In the genomic region with DNA sequence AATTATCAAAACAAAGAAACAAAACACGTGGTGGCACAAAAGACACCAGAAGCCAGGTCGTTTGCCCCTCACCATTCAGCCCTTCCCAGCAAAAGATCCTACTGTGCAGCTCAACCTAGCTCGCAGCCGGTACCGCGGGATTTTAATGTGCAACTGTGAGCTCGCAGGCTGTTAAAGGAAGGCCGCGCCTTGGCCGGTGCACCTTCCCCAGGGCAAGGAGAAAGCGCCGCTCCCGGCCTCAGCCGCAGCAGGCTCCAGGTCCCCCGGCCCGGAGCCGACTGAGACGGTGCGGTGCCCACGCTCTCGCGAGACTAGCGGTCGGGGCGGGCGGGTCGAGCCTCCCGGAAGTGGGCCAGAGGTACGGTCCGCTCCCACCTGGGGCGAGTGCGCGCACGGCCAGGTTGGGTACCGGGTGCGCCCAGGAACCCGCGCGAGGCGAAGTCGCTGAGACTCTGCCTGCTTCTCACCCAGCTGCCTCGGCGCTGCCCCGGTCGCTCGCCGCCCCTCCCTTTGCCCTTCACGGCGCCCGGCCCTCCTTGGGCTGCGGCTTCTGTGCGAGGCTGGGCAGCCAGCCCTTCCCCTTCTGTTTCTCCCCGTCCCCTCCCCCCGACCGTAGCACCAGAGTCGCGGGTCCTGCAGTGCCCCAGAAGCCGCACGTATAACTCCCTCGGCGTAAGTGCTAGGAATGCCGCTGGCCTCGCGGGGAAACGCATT, we compare ENCODE assay signal across 1 cellular context.
TF ChIP-seq lines count a peak whose summit lies in the region.

TSS of gene AGL (plus strand) at position 618 of the 714 bp plus-strand sequence. CDS start 682 bp downstream, outside the sequence.

TF ChIP-seq in HepG2, 621 proteins besides CTCF, POLR2A, EP300 and RAD21 (continued from another document and continues in another):
- TF ChIP-seq, protein P1, sequence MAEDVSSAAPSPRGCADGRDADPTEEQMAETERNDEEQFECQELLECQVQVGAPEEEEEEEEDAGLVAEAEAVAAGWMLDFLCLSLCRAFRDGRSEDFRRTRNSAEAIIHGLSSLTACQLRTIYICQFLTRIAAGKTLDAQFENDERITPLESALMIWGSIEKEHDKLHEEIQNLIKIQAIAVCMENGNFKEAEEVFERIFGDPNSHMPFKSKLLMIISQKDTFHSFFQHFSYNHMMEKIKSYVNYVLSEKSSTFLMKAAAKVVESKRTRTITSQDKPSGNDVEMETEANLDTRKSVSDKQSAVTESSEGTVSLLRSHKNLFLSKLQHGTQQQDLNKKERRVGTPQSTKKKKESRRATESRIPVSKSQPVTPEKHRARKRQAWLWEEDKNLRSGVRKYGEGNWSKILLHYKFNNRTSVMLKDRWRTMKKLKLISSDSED (CRISPR knock-in tag; IDR thresholded peaks at IDR 0.05), result no peak
- TF ChIP-seq ZNF343 (CRISPR knock-in tag; IDR thresholded peaks at IDR 0.05), result no peak
- TF ChIP-seq MAFF (IDR thresholded peaks at IDR 0.05; ENCODE audit: low read depth, low read length), result no peak
- peak; percentile 71; the same call in 1 of the 2 replicates for TF ChIP-seq ZNF792 (CRISPR knock-in tag; IDR thresholded peaks at IDR 0.05)
- peak; percentile 97 for TF ChIP-seq POGZ (CRISPR knock-in tag; IDR thresholded peaks at IDR 0.05)
- TF ChIP-seq, protein P2, sequence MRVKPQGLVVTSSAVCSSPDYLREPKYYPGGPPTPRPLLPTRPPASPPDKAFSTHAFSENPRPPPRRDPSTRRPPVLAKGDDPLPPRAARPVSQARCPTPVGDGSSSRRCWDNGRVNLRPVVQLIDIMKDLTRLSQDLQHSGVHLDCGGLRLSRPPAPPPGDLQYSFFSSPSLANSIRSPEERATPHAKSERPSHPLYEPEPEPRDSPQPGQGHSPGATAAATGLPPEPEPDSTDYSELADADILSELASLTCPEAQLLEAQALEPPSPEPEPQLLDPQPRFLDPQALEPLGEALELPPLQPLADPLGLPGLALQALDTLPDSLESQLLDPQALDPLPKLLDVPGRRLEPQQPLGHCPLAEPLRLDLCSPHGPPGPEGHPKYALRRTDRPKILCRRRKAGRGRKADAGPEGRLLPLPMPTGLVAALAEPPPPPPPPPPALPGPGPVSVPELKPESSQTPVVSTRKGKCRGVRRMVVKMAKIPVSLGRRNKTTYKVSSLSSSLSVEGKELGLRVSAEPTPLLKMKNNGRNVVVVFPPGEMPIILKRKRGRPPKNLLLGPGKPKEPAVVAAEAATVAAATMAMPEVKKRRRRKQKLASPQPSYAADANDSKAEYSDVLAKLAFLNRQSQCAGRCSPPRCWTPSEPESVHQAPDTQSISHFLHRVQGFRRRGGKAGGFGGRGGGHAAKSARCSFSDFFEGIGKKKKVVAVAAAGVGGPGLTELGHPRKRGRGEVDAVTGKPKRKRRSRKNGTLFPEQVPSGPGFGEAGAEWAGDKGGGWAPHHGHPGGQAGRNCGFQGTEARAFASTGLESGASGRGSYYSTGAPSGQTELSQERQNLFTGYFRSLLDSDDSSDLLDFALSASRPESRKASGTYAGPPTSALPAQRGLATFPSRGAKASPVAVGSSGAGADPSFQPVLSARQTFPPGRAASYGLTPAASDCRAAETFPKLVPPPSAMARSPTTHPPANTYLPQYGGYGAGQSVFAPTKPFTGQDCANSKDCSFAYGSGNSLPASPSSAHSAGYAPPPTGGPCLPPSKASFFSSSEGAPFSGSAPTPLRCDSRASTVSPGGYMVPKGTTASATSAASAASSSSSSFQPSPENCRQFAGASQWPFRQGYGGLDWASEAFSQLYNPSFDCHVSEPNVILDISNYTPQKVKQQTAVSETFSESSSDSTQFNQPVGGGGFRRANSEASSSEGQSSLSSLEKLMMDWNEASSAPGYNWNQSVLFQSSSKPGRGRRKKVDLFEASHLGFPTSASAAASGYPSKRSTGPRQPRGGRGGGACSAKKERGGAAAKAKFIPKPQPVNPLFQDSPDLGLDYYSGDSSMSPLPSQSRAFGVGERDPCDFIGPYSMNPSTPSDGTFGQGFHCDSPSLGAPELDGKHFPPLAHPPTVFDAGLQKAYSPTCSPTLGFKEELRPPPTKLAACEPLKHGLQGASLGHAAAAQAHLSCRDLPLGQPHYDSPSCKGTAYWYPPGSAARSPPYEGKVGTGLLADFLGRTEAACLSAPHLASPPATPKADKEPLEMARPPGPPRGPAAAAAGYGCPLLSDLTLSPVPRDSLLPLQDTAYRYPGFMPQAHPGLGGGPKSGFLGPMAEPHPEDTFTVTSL (CRISPR knock-in tag; IDR thresholded peaks at IDR 0.05; ENCODE audit: borderline replicate concordance), result no peak
- TF ChIP-seq, protein P3, sequence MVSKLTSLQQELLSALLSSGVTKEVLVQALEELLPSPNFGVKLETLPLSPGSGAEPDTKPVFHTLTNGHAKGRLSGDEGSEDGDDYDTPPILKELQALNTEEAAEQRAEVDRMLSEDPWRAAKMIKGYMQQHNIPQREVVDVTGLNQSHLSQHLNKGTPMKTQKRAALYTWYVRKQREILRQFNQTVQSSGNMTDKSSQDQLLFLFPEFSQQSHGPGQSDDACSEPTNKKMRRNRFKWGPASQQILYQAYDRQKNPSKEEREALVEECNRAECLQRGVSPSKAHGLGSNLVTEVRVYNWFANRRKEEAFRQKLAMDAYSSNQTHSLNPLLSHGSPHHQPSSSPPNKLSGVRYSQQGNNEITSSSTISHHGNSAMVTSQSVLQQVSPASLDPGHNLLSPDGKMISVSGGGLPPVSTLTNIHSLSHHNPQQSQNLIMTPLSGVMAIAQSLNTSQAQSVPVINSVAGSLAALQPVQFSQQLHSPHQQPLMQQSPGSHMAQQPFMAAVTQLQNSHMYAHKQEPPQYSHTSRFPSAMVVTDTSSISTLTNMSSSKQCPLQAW (CRISPR knock-in tag; IDR thresholded peaks at IDR 0.05), result no peak; the same call in 1 of the 2 replicates
- 0 out of 2 replicates have a peak, but pooled peaks have one; percentile 50 for TF ChIP-seq TMF1 (CRISPR knock-in tag; IDR thresholded peaks at IDR 0.05; ENCODE audit: low read depth)
- TF ChIP-seq ZNF383 (CRISPR knock-in tag; IDR thresholded peaks at IDR 0.05; ENCODE audit: borderline replicate concordance), result no peak
- no peak for TF ChIP-seq BATF2 (CRISPR knock-in tag; IDR thresholded peaks at IDR 0.05)
- no peak for TF ChIP-seq PCBP1 (IDR thresholded peaks at IDR 0.05; ENCODE audit: borderline replicate concordance, low read depth, low read length)
- no peak; the same call in 1 of the 2 replicates for TF ChIP-seq ZNF710 (CRISPR knock-in tag; IDR thresholded peaks at IDR 0.05; ENCODE audit: borderline replicate concordance)
- TF ChIP-seq PREB (CRISPR knock-in tag; IDR thresholded peaks at IDR 0.05), result no peak
- peak; percentile 61 for TF ChIP-seq YY1 (IDR thresholded peaks at IDR 0.05; ENCODE audit: insufficient read depth, insufficient replicate concordance, low read depth, low read length)
- TF ChIP-seq ZMAT3 (CRISPR knock-in tag; conservative IDR thresholded peaks at IDR 0.05), result peak; percentile 93
- peak; percentile 72; the same call in 1 of the 2 replicates for TF ChIP-seq GMEB1 (CRISPR knock-in tag; IDR thresholded peaks at IDR 0.05; ENCODE audit: borderline replicate concordance)
- peak; percentile 74; the same call in 1 of the 2 replicates for TF ChIP-seq ZSCAN12 (CRISPR knock-in tag; IDR thresholded peaks at IDR 0.05)
- peak; percentile 71 for TF ChIP-seq E2F1 (CRISPR knock-in tag; IDR thresholded peaks at IDR 0.05)
- TF ChIP-seq ZBTB7A (CRISPR knock-in tag; IDR thresholded peaks at IDR 0.05), result peak; percentile 33; the same call in 1 of the 2 replicates
- peak; percentile 92 for TF ChIP-seq ZNF547 (CRISPR knock-in tag; IDR thresholded peaks at IDR 0.05)
- TF ChIP-seq ZNF431 (CRISPR knock-in tag; IDR thresholded peaks at IDR 0.05; ENCODE audit: borderline replicate concordance, low read depth), result peak; percentile 58; the same call in 1 of the 2 replicates
- TF ChIP-seq NFRKB (IDR thresholded peaks at IDR 0.05), result no peak
- TF ChIP-seq MED1 (CRISPR knock-in tag; IDR thresholded peaks at IDR 0.05), result peak; percentile 67
- no peak for TF ChIP-seq ZNF354B (CRISPR knock-in tag; IDR thresholded peaks at IDR 0.05)
- no peak for TF ChIP-seq ZNF432 (CRISPR knock-in tag; IDR thresholded peaks at IDR 0.05; ENCODE audit: borderline replicate concordance)
- TF ChIP-seq ZNF580 (CRISPR knock-in tag; IDR thresholded peaks at IDR 0.05; ENCODE audit: borderline replicate concordance, low read depth), result 0 out of 2 replicates have a peak, but pooled peaks have one; percentile 86
- peak; percentile 29; the same call in 1 of the 2 replicates for TF ChIP-seq NKX3-1 (CRISPR knock-in tag; IDR thresholded peaks at IDR 0.05)
- TF ChIP-seq XBP1 (CRISPR knock-in tag; IDR thresholded peaks at IDR 0.05), result no peak
- TF ChIP-seq ZNF205 (CRISPR knock-in tag; IDR thresholded peaks at IDR 0.05), result peak; percentile 70; the same call in 1 of the 2 replicates
- TF ChIP-seq ZNF557 (CRISPR knock-in tag; IDR thresholded peaks at IDR 0.05), result 0 out of 2 replicates have a peak, but pooled peaks have one; percentile 41
- no peak for TF ChIP-seq ZNF124 (CRISPR knock-in tag; IDR thresholded peaks at IDR 0.05)
- no peak for TF ChIP-seq AGO1 (IDR thresholded peaks at IDR 0.05; ENCODE audit: low read depth, low read length, poor library complexity, severe bottlenecking)
- TF ChIP-seq ZBTB33 (CRISPR knock-in tag; IDR thresholded peaks at IDR 0.05), result no peak; the same call in 1 of the 2 replicates
- no peak for TF ChIP-seq FLYWCH1 (CRISPR knock-in tag; IDR thresholded peaks at IDR 0.05)
- TF ChIP-seq, protein P4, sequence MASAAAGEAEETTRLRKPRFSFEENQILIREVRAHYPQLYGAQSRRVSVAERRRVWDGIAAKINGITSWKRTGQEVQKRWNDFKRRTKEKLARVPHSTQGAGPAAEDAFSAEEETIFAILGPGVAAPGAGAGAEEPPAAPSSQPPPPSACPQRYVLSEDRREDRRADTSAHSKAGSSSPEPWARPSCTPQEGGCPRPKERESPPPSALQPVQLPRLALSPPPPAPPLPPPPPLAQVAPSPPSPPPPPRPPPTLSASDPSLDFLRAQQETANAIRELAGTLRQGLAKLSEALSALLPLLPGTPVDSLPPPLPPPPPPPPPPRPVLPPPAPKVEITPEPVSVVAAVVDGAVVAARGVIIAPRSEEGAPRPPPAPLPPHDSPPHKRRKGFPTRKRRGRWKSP (CRISPR knock-in tag; IDR thresholded peaks at IDR 0.05), result 0 out of 2 replicates have a peak, but pooled peaks have one; percentile 72
- TF ChIP-seq TBX3 (IDR thresholded peaks at IDR 0.05; ENCODE audit: borderline replicate concordance), result no peak
- TF ChIP-seq PHF21A (CRISPR knock-in tag; IDR thresholded peaks at IDR 0.05), result peak; percentile 92
